In genomic region chr12:117152793-117153775, GRCh38 we compare ENCODE assay signal across 22 cellular contexts. TPM values are rescaled to one million over a fixed set of nuclear protein-coding genes. Genes with fewer than 3 reads are reported as not detected.
DNase-seq lines count a peak whose midpoint lies in the region; ATAC-seq and TF ChIP-seq lines count a peak whose summit lies in the region.
"Had no signal": no experiment of that assay in that cellular context is flagged by ENCODE, and none has a peak within 500 bp of the region (broad histone marks: within the 10 kb centered on the region; RNA-seq: fewer than 3 reads in every experiment).

No MANE protein-coding gene starts in this region.

- no peak overlapping the region for H3K9ac ChIP-seq in GM23248
- H3K9ac ChIP-seq: KMS-11 had no signal

- H3F3A ChIP-seq in GM23248 (ENCODE audit: insufficient read depth) = no peaks in the 10 kb centered on the region

- TF ChIP-seq CTCF in GM10266 (IDR thresholded peaks at IDR 0.05; ENCODE audit: control insufficient read depth, insufficient read depth, low read depth, missing control alignments) (no peak), osteoblast (IDR thresholded peaks at IDR 0.05; ENCODE audit: extremely low read depth, low read depth, low read length) (no peak)

- H3K9me3 Mint-ChIP-seq in activated naive CD8-positive, alpha-beta T cell (ENCODE audit: low read depth) = no peaks in the 10 kb centered on the region
- no peaks in the 10 kb centered on the region for H3K9me3 Mint-ChIP-seq in activated naive CD8-positive, alpha-beta T cell treated with anti-CD3 and anti-CD28 coated beads for 36 hours
- H3K9me3 Mint-ChIP-seq in activated T-helper 17 cell treated with anti-CD3 and anti-CD28 coated beads, Interleukin-2, amount 50 U/mL, for 72 hours = no peaks in the 10 kb centered on the region
- H3K9me3 Mint-ChIP-seq: mesothelial cell of epicardium, neural crest cell had no signal

- peaks cover 11% of the 10 kb centered on the region for H3K36me3 Mint-ChIP-seq in activated naive CD8-positive, alpha-beta T cell
- H3K36me3 Mint-ChIP-seq in activated naive CD8-positive, alpha-beta T cell treated with anti-CD3 and anti-CD28 coated beads for 36 hours = peaks cover 31% of the 10 kb centered on the region
- H3K36me3 Mint-ChIP-seq in activated T-helper 17 cell treated with anti-CD3 and anti-CD28 coated beads, Interleukin-2, amount 50 U/mL, for 72 hours (ENCODE audit: low read depth) = peaks cover 99% of the 10 kb centered on the region

- no peaks in the 10 kb centered on the region for H3K9me3 ChIP-seq in osteoblast (ENCODE audit: low read depth, low read length)
- H3K9me3 ChIP-seq in GM23248 (ENCODE audit: low read depth) = no peaks in the 10 kb centered on the region
- H3K9me3 ChIP-seq: vagina had no signal

- in situ Hi-C loops in GM23248 (cut with MboI) = no loop called here

- ATAC-seq in activated T-helper 17 cell treated with anti-CD3 and anti-CD28 coated beads, Interleukin-2, amount 50 U/mL, for 72 hours (replicated peaks) = no peak
- no peak for ATAC-seq in HG02852 (IDR thresholded peaks at IDR 0.05; ENCODE audit: unreplicated experiment)
- ATAC-seq: left colon had no signal

- H3K27ac Mint-ChIP-seq in activated naive CD8-positive, alpha-beta T cell = peak overlapping the region; percentile 17
- H3K27ac Mint-ChIP-seq in activated naive CD8-positive, alpha-beta T cell treated with anti-CD3 and anti-CD28 coated beads for 36 hours = no peak overlapping the region
- H3K27ac Mint-ChIP-seq in activated T-helper 17 cell treated with anti-CD3 and anti-CD28 coated beads, Interleukin-2, amount 50 U/mL, for 72 hours = peak overlapping the region; percentile 36
- H3K27ac Mint-ChIP-seq: mesothelial cell of epicardium had no signal

- H4K20me1 ChIP-seq in osteoblast (ENCODE audit: insufficient read depth, low read length) (no peaks in the 10 kb centered on the region), GM23248 (ENCODE audit: insufficient read depth) (no peaks in the 10 kb centered on the region)

- H3K36me3 ChIP-seq in osteoblast (ENCODE audit: insufficient read depth, low read length) (peaks cover 41% of the 10 kb centered on the region), GM23248 (ENCODE audit: low read depth) (peaks cover 12% of the 10 kb centered on the region; the same call in 1 of the 2 replicates)

- no peak for DNase-seq in activated naive CD8-positive, alpha-beta T cell treated with anti-CD3 and anti-CD28 coated beads for 36 hours
- peak; percentile 35 for DNase-seq in GM10266 (ENCODE audit: extremely low spot score)
- peak; percentile 34 for DNase-seq in osteoblast (ENCODE audit: insufficient read length, low spot score, missing footprints)
- DNase-seq in NCI-H69 (lab: John Stamatoyannopoulos, UW) = no peak
- DNase-seq in GM23248 = no peak
- DNase-seq: activated effector memory CD4-positive, alpha-beta T cell treated with Interleukin-2 at 50 U/mL for 16 hours; amygdala; dermis blood vessel endothelial cell; glutamatergic neuron; left colon; NCI-H187; NCI-H774; PC-9; SHP77 treated with DMSO at 0.1 percent for 48 hours had no signal

- H3K4me1 ChIP-seq in osteoblast (ENCODE audit: insufficient read depth, low read length) = peaks cover 7% of the 10 kb centered on the region
- no peaks in the 10 kb centered on the region for H3K4me1 ChIP-seq in GM23248 (ENCODE audit: insufficient read depth)

- WGBS in GM23248 (ENCODE audit: low coverage in 1 of 2, low lambda C conversion rate in 2 of 2, missing lambda C conversion rate in 2 of 2), 2 experiments = 82% methylated on average over 27 of the region's 27 CpGs

- H3K27me3 ChIP-seq in osteoblast (ENCODE audit: insufficient read depth, low read length) (no peaks in the 10 kb centered on the region), GM23248 (replicated peaks; ENCODE audit: insufficient read depth) (no peaks in the 10 kb centered on the region)
- H3K27me3 ChIP-seq: vagina had no signal

- H3K79me2 ChIP-seq in osteoblast (ENCODE audit: insufficient read depth, low read length) = no peaks in the 10 kb centered on the region
- H3K79me2 ChIP-seq in GM23248 (ENCODE audit: insufficient read depth) = no peaks in the 10 kb centered on the region

- H3K4me3 ChIP-seq in osteoblast (ENCODE audit: insufficient read depth, low read length) (no peak overlapping the region), GM23248 (no peak overlapping the region)
- H3K4me3 ChIP-seq: PC-9, vagina had no signal

- no peak overlapping the region for H3K4me3 Mint-ChIP-seq in activated naive CD8-positive, alpha-beta T cell
- H3K4me3 Mint-ChIP-seq in activated naive CD8-positive, alpha-beta T cell treated with anti-CD3 and anti-CD28 coated beads for 36 hours = no peak overlapping the region
- H3K4me3 Mint-ChIP-seq in activated T-helper 17 cell treated with anti-CD3 and anti-CD28 coated beads, Interleukin-2, amount 50 U/mL, for 72 hours = no peak overlapping the region
- H3K4me3 Mint-ChIP-seq: mesothelial cell of epicardium, neural crest cell had no signal

- peaks cover 30% of the 10 kb centered on the region for H3K4me1 Mint-ChIP-seq in activated naive CD8-positive, alpha-beta T cell (ENCODE audit: low read depth)
- H3K4me1 Mint-ChIP-seq in activated naive CD8-positive, alpha-beta T cell treated with anti-CD3 and anti-CD28 coated beads for 36 hours = peaks cover 40% of the 10 kb centered on the region
- H3K4me1 Mint-ChIP-seq in activated T-helper 17 cell treated with anti-CD3 and anti-CD28 coated beads, Interleukin-2, amount 50 U/mL, for 72 hours = peaks cover 35% of the 10 kb centered on the region
- H3K4me1 Mint-ChIP-seq: mesothelial cell of epicardium had no signal

- no peak overlapping the region for H3K27ac ChIP-seq in osteoblast (ENCODE audit: low read depth, low read length)
- H3K27ac ChIP-seq in GM23248 = no peak overlapping the region
- H3K27ac ChIP-seq: C4-2B, KMS-11, PC-9, vagina had no signal

- no peaks in the 10 kb centered on the region for H3K27me3 Mint-ChIP-seq in activated naive CD8-positive, alpha-beta T cell
- H3K27me3 Mint-ChIP-seq in activated naive CD8-positive, alpha-beta T cell treated with anti-CD3 and anti-CD28 coated beads for 36 hours = no peaks in the 10 kb centered on the region
- H3K27me3 Mint-ChIP-seq in activated T-helper 17 cell treated with anti-CD3 and anti-CD28 coated beads, Interleukin-2, amount 50 U/mL, for 72 hours = no peaks in the 10 kb centered on the region

- H3K4me2 ChIP-seq in osteoblast (ENCODE audit: insufficient read depth, low read length) (no peak overlapping the region), GM23248 (ENCODE audit: unreplicated experiment) (no peak overlapping the region)
- H3K4me2 ChIP-seq: KMS-11, PC-9 had no signal

- H2AFZ ChIP-seq in osteoblast (ENCODE audit: low read length) = no peak overlapping the region
- H2AFZ ChIP-seq in GM23248 = no peak overlapping the region
- H2AFZ ChIP-seq: PC-9 had no signal

- no peaks in the 10 kb centered on the region for H3K9me2 ChIP-seq in GM23248 (ENCODE audit: insufficient read depth)

RNA-seq across cellular contexts. Expression of gene FBXO21, which starts 37.2 kb away (rescaled TPM):
- 10 to 100 TPM; 24.3 to 25.8 TPM for total RNA-seq in activated naive CD8-positive, alpha-beta T cell treated with anti-CD3 and anti-CD28 coated beads for 36 hours
- total RNA-seq in activated T-helper 17 cell treated with anti-CD3 and anti-CD28 coated beads, Interleukin-2, amount 50 U/mL, for 72 hours = 10 to 100 TPM; 30.1 to 33.9 TPM
- 72.8 and 81.1 TPM in 2 replicates for total RNA-seq in osteoblast
- 29.2 and 43.9 TPM in 2 replicates for total RNA-seq in GM23248 (2014; rRNA removed; shearing (Covaris generic))
- 32.3 and 33.9 TPM in 2 replicates for polyA plus RNA-seq in GM23248 (2016; fragmentation: Nextera tagmentation; extraction: Ambion mirVana)

RNA-seq across cellular contexts. Expression of gene TESC, which starts 53.9 kb away (rescaled TPM):
- 10 to 100 TPM; 28.6 to 29.7 TPM for total RNA-seq in activated naive CD8-positive, alpha-beta T cell treated with anti-CD3 and anti-CD28 coated beads for 36 hours
- total RNA-seq in activated T-helper 17 cell treated with anti-CD3 and anti-CD28 coated beads, Interleukin-2, amount 50 U/mL, for 72 hours = 10 to 100 TPM; 12.0 to 15.9 TPM
- not detected in 2 replicates for total RNA-seq in osteoblast
- total RNA-seq in GM23248 (2014; rRNA removed; shearing (Covaris generic)) = not detected in 2 replicates
- 0.21 TPM in 1 of 2 replicates, not detected in the other for polyA plus RNA-seq in GM23248 (2016; fragmentation: Nextera tagmentation; extraction: Ambion mirVana)
- total RNA-seq: mesothelial cell of epicardium, PC-9 had no signal

Comparison
In these comparisons a context has a peak if more than half of its experiments do, and no peak if none do; other contexts are left out.
1. DNase-seq: peak in GM10266 (single experiment) and osteoblast (single experiment); none in activated naive CD8-positive, alpha-beta T cell treated with anti-CD3 and anti-CD28 coated beads for 36 hours (single experiment), NCI-H69 (single experiment) and GM23248 (single experiment).
2. RNA of gene TESC, which starts 53.9 kb away (total RNA-seq): 28.6 to 29.7 TPM in activated naive CD8-positive, alpha-beta T cell treated with anti-CD3 and anti-CD28 coated beads for 36 hours and 12.0 to 15.9 TPM in activated T-helper 17 cell treated with anti-CD3 and anti-CD28 coated beads, Interleukin-2, amount 50 U/mL, for 72 hours; not detected in osteoblast and not detected in GM23248; every median in the first group is over 10 times any median in the second.